ENCODE assay signal across 11 cellular contexts in the genomic region with DNA sequence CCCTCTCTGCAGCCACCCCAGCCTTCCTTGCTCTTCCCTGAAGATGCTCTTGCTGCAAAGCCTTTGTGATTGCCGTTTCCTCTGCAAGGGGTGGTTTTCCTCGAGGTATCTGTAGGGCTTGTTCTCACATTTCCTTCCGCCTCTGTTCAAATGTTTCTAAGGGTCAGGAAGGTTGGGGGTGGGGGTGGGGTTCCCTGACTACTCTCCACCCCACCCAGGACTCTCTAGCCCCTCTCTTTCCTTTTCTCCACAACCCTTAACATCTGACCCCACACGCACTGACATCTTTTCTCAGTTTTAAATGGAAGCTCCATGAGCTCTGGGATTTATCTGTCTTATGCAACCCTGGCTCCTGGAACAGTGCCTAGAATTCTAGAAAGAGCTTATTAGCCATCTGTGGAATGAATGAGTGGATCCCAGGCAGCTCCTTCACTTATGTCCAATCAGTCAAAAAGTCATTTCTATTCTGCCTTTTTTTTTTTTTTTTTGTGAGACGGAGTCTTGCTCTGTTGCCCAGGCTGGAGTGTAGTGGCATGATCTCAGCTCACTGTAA. TPM values are rescaled to one million over a fixed set of nuclear protein-coding genes. Genes with fewer than 3 reads are reported as not detected.
DNase-seq lines count a peak whose midpoint lies in the region; TF ChIP-seq lines count a peak whose summit lies in the region.
"Had no signal": no experiment of that assay in that cellular context is flagged by ENCODE, and none has a peak within 500 bp of the region (broad histone marks: within the 10 kb centered on the region; RNA-seq: fewer than 3 reads in every experiment).

No MANE protein-coding gene starts in this region.

- H3K4me3 Mint-ChIP-seq in activated CD4-positive, alpha-beta memory T cell treated with anti-CD3 and anti-CD28 coated beads, Interleukin-2, amount 10 ng/mL, durations not matched to agents 7 days and 5 days = no peak overlapping the region
- H3K4me3 Mint-ChIP-seq: effector memory CD8-positive, alpha-beta T cell had no signal

- no peak overlapping the region for H3K4me3 ChIP-seq in AG04449 (ENCODE audit: low read depth, low read length)
- no peak overlapping the region for H3K4me3 ChIP-seq in choroid plexus epithelial cell (ENCODE audit: low read depth, low read length)
- H3K4me3 ChIP-seq in ascending aorta = no peak overlapping the region
- H3K4me3 ChIP-seq: mucosa of descending colon had no signal

- H3K9me3 ChIP-seq in ascending aorta = peaks cover 0 to 10% of the 10 kb centered on the region in 2 donors

- TF ChIP-seq CTCF in AG04449 (IDR thresholded peaks at IDR 0.05; ENCODE audit: insufficient read depth, low read length, missing control alignments) (no peak), choroid plexus epithelial cell (conservative IDR thresholded peaks at IDR 0.05; ENCODE audit: low read depth, low read length) (no peak), ascending aorta (IDR thresholded peaks at IDR 0.05) (no peak)

- DNase-seq in AG04449 (ENCODE audit: low read depth, low spot score) = peak; percentile 80
- peak; percentile 85 for DNase-seq in M059J (ENCODE audit: low read depth)
- peak; percentile 97 for DNase-seq in choroid plexus epithelial cell (ENCODE audit: low read depth)
- peak; percentile 36 to 60 for DNase-seq in lung microvascular endothelial cell (ENCODE audit: low read depth in 2 of 2)
- no peak for DNase-seq in midbrain (lab: John Stamatoyannopoulos, UW)
- no peak for DNase-seq in ascending aorta (ENCODE audit: low spot score in 2 of 2)
- DNase-seq in NCI-H1417 (lab: John Stamatoyannopoulos, UW) = no peak
- no peak for DNase-seq in activated CD4-positive, alpha-beta memory T cell treated with anti-CD3 and anti-CD28 coated beads, Interleukin-2, amount 10 ng/mL, durations not matched to agents 7 days and 5 days
- DNase-seq: effector memory CD8-positive, alpha-beta T cell had no signal

- H3K36me3 ChIP-seq in ascending aorta = no peaks in the 10 kb centered on the region

- no peaks in the 10 kb centered on the region for H3K27me3 ChIP-seq in ascending aorta

- POLR2A ChIA-PET in AG04449 (lab: Yijun Ruan, JAX) = interaction anchor here (0.7 to 1.1 kb wide), 3 partner anchors 9 to 649 kb away, joined by 3 read pairs; no protein-coding TSS in a partner anchor
- POLR2A ChIA-PET in activated CD4-positive, alpha-beta memory T cell treated with anti-CD3 and anti-CD28 coated beads, Interleukin-2, amount 10 ng/mL, durations not matched to agents 7 days and 5 days (lab: Charles Lee) = no interaction called here

- H3K4me1 ChIP-seq in ascending aorta = no peaks in the 10 kb centered on the region

- CTCF ChIA-PET in AG04449 (lab: Yijun Ruan, JAX) = interaction anchor here (0.7 to 1.9 kb wide), 5 partner anchors 9 to 242 kb away, joined by 3 to 8 read pairs (median 4); no protein-coding TSS in a partner anchor
- CTCF ChIA-PET in activated CD4-positive, alpha-beta memory T cell treated with anti-CD3 and anti-CD28 coated beads, Interleukin-2, amount 10 ng/mL, durations not matched to agents 7 days and 5 days (lab: Charles Lee) = interaction anchor here (1.2 kb wide), 1 partner anchor 21 kb away, joined by 4 read pairs; no protein-coding TSS in a partner anchor

- H3K36me3 Mint-ChIP-seq in activated CD4-positive, alpha-beta memory T cell treated with anti-CD3 and anti-CD28 coated beads, Interleukin-2, amount 10 ng/mL, durations not matched to agents 7 days and 5 days (ENCODE audit: low read depth) = no peaks in the 10 kb centered on the region

- intact Hi-C loops in ascending aorta (cut with DNase I) = no loop called here

- peaks cover 7% of the 10 kb centered on the region for H3K9me3 Mint-ChIP-seq in activated CD4-positive, alpha-beta memory T cell treated with anti-CD3 and anti-CD28 coated beads, Interleukin-2, amount 10 ng/mL, durations not matched to agents 7 days and 5 days

- peaks cover 19% of the 10 kb centered on the region for H3K27me3 Mint-ChIP-seq in activated CD4-positive, alpha-beta memory T cell treated with anti-CD3 and anti-CD28 coated beads, Interleukin-2, amount 10 ng/mL, durations not matched to agents 7 days and 5 days

- H3K4me1 Mint-ChIP-seq in activated CD4-positive, alpha-beta memory T cell treated with anti-CD3 and anti-CD28 coated beads, Interleukin-2, amount 10 ng/mL, durations not matched to agents 7 days and 5 days = peaks cover 12% of the 10 kb centered on the region

- no peak overlapping the region for H3K27ac Mint-ChIP-seq in activated CD4-positive, alpha-beta memory T cell treated with anti-CD3 and anti-CD28 coated beads, Interleukin-2, amount 10 ng/mL, durations not matched to agents 7 days and 5 days
- H3K27ac Mint-ChIP-seq: effector memory CD8-positive, alpha-beta T cell had no signal

- no peak overlapping the region for H3K27ac ChIP-seq in ascending aorta
- H3K27ac ChIP-seq: C4-2B had no signal

RNA-seq across cellular contexts. Expression of gene ZNF362, which starts 27.3 kb away (rescaled TPM):
- total RNA-seq in M059J (2014; rRNA removed; shearing (Covaris generic)) = 6.2 and 15.2 TPM in 2 replicates
- total RNA-seq in lung microvascular endothelial cell (5.4 and 6.3 TPM in 2 replicates), ascending aorta (34.4 TPM)
- 10 to 100 TPM; 18.1 to 18.7 TPM for total RNA-seq in activated CD4-positive, alpha-beta memory T cell treated with anti-CD3 and anti-CD28 coated beads, Interleukin-2, amount 10 ng/mL, durations not matched to agents 7 days and 5 days

RNA-seq across cellular contexts. Expression of gene TRIM62, which starts 47.2 kb away (rescaled TPM):
- 14.4 and 15.6 TPM in 2 replicates for total RNA-seq in M059J (2014; rRNA removed; shearing (Covaris generic))
- 1.2 and 2.4 TPM in 2 replicates for total RNA-seq in lung microvascular endothelial cell
- 18.1 TPM for total RNA-seq in ascending aorta
- 10 to 100 TPM; 10.3 to 11.5 TPM for total RNA-seq in activated CD4-positive, alpha-beta memory T cell treated with anti-CD3 and anti-CD28 coated beads, Interleukin-2, amount 10 ng/mL, durations not matched to agents 7 days and 5 days

Comparison
In these comparisons a context has a peak if more than half of its experiments do, and no peak if none do; other contexts are left out.
1. DNase-seq: peak in AG04449 (single experiment), M059J (single experiment), choroid plexus epithelial cell (single experiment) and lung microvascular endothelial cell (2 of 2); none in midbrain (single experiment), ascending aorta (0 of 2), NCI-H1417 (0 of 3) and activated CD4-positive, alpha-beta memory T cell treated with anti-CD3 and anti-CD28 coated beads, Interleukin-2, amount 10 ng/mL, durations not matched to agents 7 days and 5 days (single experiment).